ENCODE assay signal across 7 cellular contexts in the genomic region with DNA sequence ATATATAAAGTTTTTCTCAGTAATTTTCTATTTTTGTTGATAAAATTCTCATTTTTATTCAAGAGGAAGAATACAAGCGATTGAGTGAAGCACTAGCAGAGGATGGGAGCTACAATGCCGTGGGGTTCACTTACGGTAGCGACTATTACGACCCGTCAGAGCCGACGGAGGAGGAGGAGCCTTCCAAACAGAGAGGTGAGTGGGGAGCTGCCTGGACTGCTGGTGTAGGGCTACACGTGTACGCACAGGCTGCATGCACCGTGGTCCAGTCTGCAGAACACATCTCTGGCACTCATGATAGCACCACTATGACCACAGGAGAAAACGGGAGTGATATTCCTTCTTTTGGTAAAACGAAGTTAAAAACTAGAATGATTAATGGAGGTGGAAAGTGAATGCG.
"Had no signal": no experiment of that assay in that cellular context is flagged by ENCODE, and none has a peak within 500 bp of the region (broad histone marks: within the 10 kb centered on the region; RNA-seq: fewer than 3 reads in every experiment).

No MANE protein-coding gene starts in this region.

- ATAC-seq: HCT116 had no signal

- H3K9me3 ChIP-seq: HAP-1 had no signal

- DNase-seq: GM23248, GOT3, H7, HFFc6, IMR-90 had no signal

- H3K27ac Mint-ChIP-seq: HFFc6 had no signal

- H3K4me3 ChIP-seq: GM23248, HAP-1 had no signal

- H3K9me3 Mint-ChIP-seq: HFFc6 had no signal

- H3K4me3 Mint-ChIP-seq: HFFc6 had no signal

- H3K27ac ChIP-seq: GM23248 had no signal
